ENCODE assay signal across 15 cellular contexts in the genomic region with DNA sequence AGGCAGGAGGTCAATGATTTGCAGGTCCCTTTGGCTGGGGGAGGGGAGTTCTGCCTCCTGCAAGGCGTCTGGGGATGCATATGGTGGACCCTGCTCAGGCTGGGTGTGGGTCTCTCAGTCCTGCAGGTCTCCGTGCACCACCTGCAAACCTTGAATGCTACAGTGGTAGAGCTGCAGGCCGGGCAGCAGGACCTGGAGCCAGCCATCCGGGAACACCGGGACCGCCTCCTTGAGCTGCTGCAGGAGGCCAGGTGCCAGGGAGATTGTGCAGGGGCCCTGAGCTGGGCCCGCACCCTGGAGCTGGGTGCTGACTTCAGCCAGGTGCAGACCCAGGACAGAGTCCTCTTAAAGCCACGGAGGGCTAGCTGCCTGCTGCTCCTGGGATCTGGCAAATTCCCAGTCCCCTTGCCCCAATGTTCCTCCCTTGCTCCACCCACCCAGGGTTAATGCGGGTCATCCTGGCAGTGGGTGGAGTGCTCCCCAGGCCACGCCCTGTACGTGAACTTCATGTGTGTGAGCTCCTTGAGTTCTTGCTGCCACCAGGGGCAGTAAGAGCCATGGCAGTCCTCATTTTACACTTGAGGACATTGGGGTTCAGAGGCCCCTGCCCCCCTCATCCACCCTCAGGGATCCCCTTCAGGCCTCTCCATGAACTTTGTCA. TPM values are rescaled to one million over a fixed set of nuclear protein-coding genes. Genes with fewer than 3 reads are reported as not detected.
DNase-seq lines count a peak whose midpoint lies in the region; ATAC-seq and TF ChIP-seq lines count a peak whose summit lies in the region.
"Had no signal": no experiment of that assay in that cellular context is flagged by ENCODE, and none has a peak within 500 bp of the region (broad histone marks: within the 10 kb centered on the region; RNA-seq: fewer than 3 reads in every experiment).

No MANE protein-coding gene starts in this region.

- WGBS in SK-N-SH (ENCODE audit: low lambda C conversion rate), result 50% methylated on average over 6 of the region's 11 CpGs

- no peaks in the 10 kb centered on the region for H3K4me1 Mint-ChIP-seq in activated T-cell treated with anti-CD3 and anti-CD28 coated beads, Interleukin-2, amount 50 U/mL, for 4 hours (ENCODE audit: low read depth)
- H3K4me1 Mint-ChIP-seq: CD8-positive, alpha-beta memory T cell; nephron had no signal

- POLR2A ChIA-PET in SK-N-SH (lab: Yijun Ruan, JAX), result no interaction called here

- H3K27me3 ChIP-seq in ACC112 (ENCODE audit: insufficient read depth, low read length) (no peaks in the 10 kb centered on the region), WERI-Rb-1 (ENCODE audit: insufficient read depth, low read depth, severe bottlenecking) (no peaks in the 10 kb centered on the region), left lung (no peaks in the 10 kb centered on the region), SK-N-SH (ENCODE audit: insufficient read depth) (no peaks in the 10 kb centered on the region)
- H3K27me3 ChIP-seq: cardiac muscle cell, tibial nerve had no signal

- no peak overlapping the region for H3K4me2 ChIP-seq in SK-N-SH

- peak; percentile 11 for DNase-seq in HCEC 1CT
- peak; percentile 33 for DNase-seq in WERI-Rb-1
- DNase-seq in left lung, result peak in 1 of 2 donors; percentile 63
- no peak for DNase-seq in SK-N-SH
- no peak for DNase-seq in activated T-cell treated with anti-CD3 and anti-CD28 coated beads, Interleukin-2, amount 50 U/mL, for 4 hours
- no peak for DNase-seq in cortex of kidney (lab: John Stamatoyannopoulos, UW)
- DNase-seq: activated CD8-positive, alpha-beta memory T cell treated with anti-CD3 and anti-CD28 coated beads, Interleukin-2, amount 50 U/mL, for 48 hours; NCI-H1930 had no signal

- H3K4me3 Mint-ChIP-seq in activated T-cell treated with anti-CD3 and anti-CD28 coated beads, Interleukin-2, amount 50 U/mL, for 4 hours, result no peak overlapping the region
- H3K4me3 Mint-ChIP-seq: CD8-positive, alpha-beta memory T cell had no signal

- no peak for TF ChIP-seq EP300 in SK-N-SH (IDR thresholded peaks at IDR 0.05; ENCODE audit: borderline replicate concordance in 1 of 2, low read depth in 1 of 2, low read length in 1 of 2)

- no peaks in the 10 kb centered on the region for H3K79me2 ChIP-seq in ACC112 (ENCODE audit: control insufficient read depth, insufficient read depth, low read length, unreplicated experiment)
- H3K79me2 ChIP-seq in SK-N-SH (ENCODE audit: insufficient read depth), result no peaks in the 10 kb centered on the region

- no peaks in the 10 kb centered on the region for H4K20me1 ChIP-seq in SK-N-SH (ENCODE audit: insufficient read depth)

- H3K9me3 Mint-ChIP-seq in activated T-cell treated with anti-CD3 and anti-CD28 coated beads, Interleukin-2, amount 50 U/mL, for 4 hours, result no peaks in the 10 kb centered on the region
- H3K9me3 Mint-ChIP-seq: CD8-positive, alpha-beta memory T cell; nephron had no signal

- no peaks in the 10 kb centered on the region for H3K9me3 ChIP-seq in WERI-Rb-1 (ENCODE audit: severe bottlenecking)
- H3K9me3 ChIP-seq in left lung, result no peaks in the 10 kb centered on the region
- no peaks in the 10 kb centered on the region for H3K9me3 ChIP-seq in SK-N-SH
- H3K9me3 ChIP-seq: tibial nerve had no signal

- peak; percentile 53 for TF ChIP-seq CTCF in WERI-Rb-1 (IDR thresholded peaks at IDR 0.05; ENCODE audit: low read depth, low read length)
- no peak for TF ChIP-seq CTCF in left lung (IDR thresholded peaks at IDR 0.05)
- no peak for TF ChIP-seq CTCF in SK-N-SH (IDR thresholded peaks at IDR 0.05)

- peak overlapping the region; percentile 24; the same call in 1 of the 2 replicates for H3K27ac ChIP-seq in ACC112 (ENCODE audit: low read depth, low read length)
- H3K27ac ChIP-seq in WERI-Rb-1, result no peak overlapping the region
- no peak overlapping the region for H3K27ac ChIP-seq in left lung
- H3K27ac ChIP-seq in SK-N-SH (ENCODE audit: low read depth in 2 of 2, low read length in 1 of 2), result no peak overlapping the region
- H3K27ac ChIP-seq: cardiac muscle cell, tibial nerve had no signal

- H3K27me3 Mint-ChIP-seq in activated T-cell treated with anti-CD3 and anti-CD28 coated beads, Interleukin-2, amount 50 U/mL, for 4 hours (ENCODE audit: low read depth), result no peaks in the 10 kb centered on the region
- H3K27me3 Mint-ChIP-seq: CD8-positive, alpha-beta memory T cell had no signal

- ATAC-seq in left lung, result peak; percentile 50
- no peak for ATAC-seq in activated T-cell treated with anti-CD3 and anti-CD28 coated beads, Interleukin-2, amount 50 U/mL, for 4 hours
- no peak for ATAC-seq in GM19023 (IDR thresholded peaks at IDR 0.05; ENCODE audit: unreplicated experiment)

- H3K9ac ChIP-seq in SK-N-SH, result no peak overlapping the region

- no peak for TF ChIP-seq RAD21 in SK-N-SH (IDR thresholded peaks at IDR 0.05; ENCODE audit: low read length)

- intact Hi-C loops in left lung (cut with DNase I), result no loop called here

- H2AFZ ChIP-seq in ACC112 (ENCODE audit: low read length, unreplicated experiment) (no peak overlapping the region), SK-N-SH (ENCODE audit: low read depth) (no peak overlapping the region)

- no peaks in the 10 kb centered on the region for H3K9me2 ChIP-seq in SK-N-SH

- peak overlapping the region; percentile 47; the same call in 1 of the 2 replicates for H3K4me3 ChIP-seq in ACC112 (ENCODE audit: low read depth, low read length)
- no peak overlapping the region for H3K4me3 ChIP-seq in WERI-Rb-1 (ENCODE audit: low read depth, low read length)
- no peak overlapping the region for H3K4me3 ChIP-seq in left lung
- no peak overlapping the region for H3K4me3 ChIP-seq in SK-N-SH (ENCODE audit: low read depth in 2 of 2, low read length in 1 of 2)
- H3K4me3 ChIP-seq: cardiac muscle cell, tibial nerve had no signal

- H3K36me3 ChIP-seq in ACC112 (ENCODE audit: insufficient read depth, low read length), result no peaks in the 10 kb centered on the region
- H3K36me3 ChIP-seq in WERI-Rb-1, result no peaks in the 10 kb centered on the region
- no peaks in the 10 kb centered on the region for H3K36me3 ChIP-seq in left lung
- H3K36me3 ChIP-seq in SK-N-SH (replicated peaks in 1 of 2; ENCODE audit: control insufficient read depth in 1 of 2, insufficient read depth in 2 of 2, low read length in 1 of 2), result no peaks in the 10 kb centered on the region
- H3K36me3 ChIP-seq: cardiac muscle cell had no signal

- H3K4me1 ChIP-seq in ACC112 (ENCODE audit: control insufficient read depth, insufficient read depth, low read length, unreplicated experiment) (peaks cover 17% of the 10 kb centered on the region), left lung (no peaks in the 10 kb centered on the region), SK-N-SH (ENCODE audit: control insufficient read depth in 1 of 2, insufficient read depth in 2 of 2, low read depth in 1 of 2, low read length in 1 of 2) (no peaks in the 10 kb centered on the region)
- H3K4me1 ChIP-seq: tibial nerve had no signal

- H3F3A ChIP-seq in SK-N-SH (replicated peaks; ENCODE audit: insufficient read depth), result no peaks in the 10 kb centered on the region

- CTCF ChIA-PET in SK-N-SH (lab: Yijun Ruan, JAX), result interaction anchor here (0.8 to 1.5 kb wide), 2 partner anchors 18 to 46 kb away, joined by 3 read pairs; no protein-coding TSS in a partner anchor

- no peaks in the 10 kb centered on the region for H3K36me3 Mint-ChIP-seq in activated T-cell treated with anti-CD3 and anti-CD28 coated beads, Interleukin-2, amount 50 U/mL, for 4 hours (ENCODE audit: insufficient read depth)
- H3K36me3 Mint-ChIP-seq: CD8-positive, alpha-beta memory T cell had no signal

TF ChIP-seq in SK-N-SH, 30 proteins besides CTCF, POLR2A, EP300 and RAD21:
- TF ChIP-seq, protein P1, sequence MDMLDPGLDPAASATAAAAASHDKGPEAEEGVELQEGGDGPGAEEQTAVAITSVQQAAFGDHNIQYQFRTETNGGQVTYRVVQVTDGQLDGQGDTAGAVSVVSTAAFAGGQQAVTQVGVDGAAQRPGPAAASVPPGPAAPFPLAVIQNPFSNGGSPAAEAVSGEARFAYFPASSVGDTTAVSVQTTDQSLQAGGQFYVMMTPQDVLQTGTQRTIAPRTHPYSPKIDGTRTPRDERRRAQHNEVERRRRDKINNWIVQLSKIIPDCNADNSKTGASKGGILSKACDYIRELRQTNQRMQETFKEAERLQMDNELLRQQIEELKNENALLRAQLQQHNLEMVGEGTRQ (IDR thresholded peaks at IDR 0.05; ENCODE audit: borderline replicate concordance, low read depth, low read length), result no peak
- TF ChIP-seq MXI1 (IDR thresholded peaks at IDR 0.05; ENCODE audit: low read depth, low read length), result no peak
- no peak for TF ChIP-seq JUND (IDR thresholded peaks at IDR 0.05)

RNA-seq across cellular contexts. Expression of a gene that starts 3.1 kb away (rescaled TPM):
- total RNA-seq in left lung, result 10 to 100 TPM in 1 of 2 donors, 1 to 10 TPM in 1; 5.6 to 16.4 TPM
- polyA plus RNA-seq in SK-N-SH (2012; rRNA removed), result 0.38 and 0.49 TPM in 2 replicates
- polyA plus RNA-seq in SK-N-SH (2012; cell fraction: cytosol; rRNA removed), result 0.10 and 0.16 TPM in 2 replicates
- 5.8 and 7.1 TPM in 2 replicates for polyA plus RNA-seq in SK-N-SH (2012; cell fraction: nucleus; rRNA removed)
- total RNA-seq in activated T-cell treated with anti-CD3 and anti-CD28 coated beads, Interleukin-2, amount 50 U/mL, for 4 hours, result under 1 TPM; 0.53 to 0.66 (median 0.63) TPM
- polyA plus RNA-seq: CD8-positive, alpha-beta memory T cell had no signal

RNA-seq across cellular contexts. Expression of a gene that starts 19.8 kb away (rescaled TPM):
- 1 to 10 TPM; 3.2 to 4.5 TPM for total RNA-seq in left lung
- 0.97 and 1.6 TPM in 2 replicates for polyA plus RNA-seq in SK-N-SH (2012; rRNA removed)
- 0.55 and 0.98 TPM in 2 replicates for polyA plus RNA-seq in SK-N-SH (2012; cell fraction: cytosol; rRNA removed)
- polyA plus RNA-seq in SK-N-SH (2012; cell fraction: nucleus; rRNA removed), result 2.3 and 2.5 TPM in 2 replicates
- not detected for total RNA-seq in activated T-cell treated with anti-CD3 and anti-CD28 coated beads, Interleukin-2, amount 50 U/mL, for 4 hours
- total RNA-seq: CD8-positive, alpha-beta memory T cell; T-helper 1 cell treated with Interleukin-12 subunit alpha and Interleukin-12 subunit beta and Interleukin-4 antibody, amounts not matched to agents 30 ng/mL and 1 ng/mL, for 36 hours had no signal
- polyA plus RNA-seq: CD8-positive, alpha-beta memory T cell had no signal

Comparison
In these comparisons a context has a peak if more than half of its experiments do, and no peak if none do; other contexts are left out.
1. DNase-seq: peak in HCEC 1CT (single experiment) and WERI-Rb-1 (single experiment); none in SK-N-SH (single experiment), activated T-cell treated with anti-CD3 and anti-CD28 coated beads, Interleukin-2, amount 50 U/mL, for 4 hours (single experiment) and cortex of kidney (single experiment).